ENCODE assay signal across 2 cellular contexts in the genomic region with DNA sequence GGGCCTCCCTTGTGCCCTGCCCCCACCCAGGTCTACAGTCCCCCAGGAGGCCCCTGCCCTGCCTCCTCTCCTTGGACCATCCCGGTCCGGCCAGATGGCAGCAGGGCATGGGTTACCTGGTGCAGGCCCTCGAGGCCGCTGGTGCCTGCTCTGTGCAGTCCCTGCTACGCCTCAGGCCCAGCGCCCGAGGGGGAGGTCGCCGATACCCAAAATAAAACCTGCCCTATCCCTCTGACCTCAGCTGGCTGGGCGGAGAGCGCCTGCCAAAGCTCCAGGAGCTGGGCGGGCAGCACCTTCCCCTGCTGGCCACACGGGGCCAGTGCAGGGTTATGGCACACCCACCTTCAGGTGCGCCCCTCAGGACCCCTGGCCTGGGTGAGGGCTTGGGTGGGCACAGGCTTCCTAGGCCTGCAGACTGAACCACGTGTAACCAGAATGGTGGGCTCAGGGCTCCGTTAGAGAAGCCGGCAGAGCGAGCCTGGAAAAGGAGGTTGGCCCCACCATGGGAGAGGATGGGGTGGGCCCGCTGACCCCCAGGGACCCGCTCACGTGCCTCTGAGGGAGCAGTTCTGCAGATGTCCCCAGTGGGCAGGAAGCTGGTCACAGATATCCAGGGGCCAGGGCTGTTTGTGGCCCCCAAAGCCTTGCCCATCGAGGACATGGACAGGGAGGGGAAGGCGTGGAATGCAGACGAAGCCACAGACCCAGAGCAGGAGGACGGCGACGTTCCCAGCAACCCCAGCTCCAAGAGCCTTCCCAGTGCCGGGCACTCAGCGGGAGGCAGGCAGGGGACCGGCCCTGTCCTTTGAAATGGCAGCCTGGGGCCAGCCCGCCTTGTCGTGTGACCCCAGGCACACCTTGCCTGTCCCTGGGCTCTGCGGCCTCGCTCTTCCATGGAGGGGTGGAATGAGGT.
TF ChIP-seq lines count a peak whose summit lies in the region.

No MANE protein-coding gene starts in this region.

TF ChIP-seq in GM12878, 131 proteins besides CTCF, POLR2A, EP300 and RAD21:
- TF ChIP-seq PML (IDR thresholded peaks at IDR 0.05; ENCODE audit: low read length): peak; percentile 25; the same call in 1 of the 2 replicates
- no peak for TF ChIP-seq ZNF274 (IDR thresholded peaks at IDR 0.05; ENCODE audit: insufficient read depth, insufficient read length)
- TF ChIP-seq NR2F1 (conservative IDR thresholded peaks at IDR 0.05): 0 out of 2 replicates have a peak, but pooled peaks have one; percentile 24
- 0 out of 4 replicates have a peak, but pooled peaks of 1 of the 2 experiments have one; percentile 34 for TF ChIP-seq BHLHE40 (IDR thresholded peaks at IDR 0.05; ENCODE audit: borderline replicate concordance in 1 of 2, low read depth in 2 of 2, low read length in 1 of 2)
- no peak for TF ChIP-seq NKRF (conservative IDR thresholded peaks at IDR 0.05)
- TF ChIP-seq NFYA (IDR thresholded peaks at IDR 0.05; ENCODE audit: borderline replicate concordance, low read depth, low read length): no peak
- TF ChIP-seq SMC3 (IDR thresholded peaks at IDR 0.05; ENCODE audit: borderline replicate concordance, low read length): 0 out of 2 replicates have a peak, but pooled peaks have one; percentile 3
- TF ChIP-seq STAT3 (IDR thresholded peaks at IDR 0.05; ENCODE audit: low read depth, low read length): no peak
- TF ChIP-seq YBX1 (IDR thresholded peaks at IDR 0.05): no peak
- TF ChIP-seq IRF4 (IDR thresholded peaks at IDR 0.05; ENCODE audit: low read depth, low read length): no peak
- TF ChIP-seq, protein P1, sequence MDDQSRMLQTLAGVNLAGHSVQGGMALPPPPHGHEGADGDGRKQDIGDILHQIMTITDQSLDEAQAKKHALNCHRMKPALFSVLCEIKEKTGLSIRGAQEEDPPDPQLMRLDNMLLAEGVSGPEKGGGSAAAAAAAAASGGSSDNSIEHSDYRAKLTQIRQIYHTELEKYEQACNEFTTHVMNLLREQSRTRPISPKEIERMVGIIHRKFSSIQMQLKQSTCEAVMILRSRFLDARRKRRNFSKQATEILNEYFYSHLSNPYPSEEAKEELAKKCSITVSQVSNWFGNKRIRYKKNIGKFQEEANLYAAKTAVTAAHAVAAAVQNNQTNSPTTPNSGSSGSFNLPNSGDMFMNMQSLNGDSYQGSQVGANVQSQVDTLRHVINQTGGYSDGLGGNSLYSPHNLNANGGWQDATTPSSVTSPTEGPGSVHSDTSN (IDR thresholded peaks at IDR 0.05; ENCODE audit: insufficient replicate concordance, low read depth, low read length): no peak
- TF ChIP-seq SRF (IDR thresholded peaks at IDR 0.05; ENCODE audit: low read depth in 2 of 2, low read length in 2 of 2): no peak
- TF ChIP-seq FOXK2 (IDR thresholded peaks at IDR 0.05): no peak
- no peak for TF ChIP-seq BMI1 (IDR thresholded peaks at IDR 0.05; ENCODE audit: borderline replicate concordance)
- no peak for TF ChIP-seq SKIL (IDR thresholded peaks at IDR 0.05; ENCODE audit: low read depth, poor library complexity, severe bottlenecking)
- TF ChIP-seq MTA2 (IDR thresholded peaks at IDR 0.05; ENCODE audit: low read depth): no peak
- no peak for TF ChIP-seq LARP7 (IDR thresholded peaks at IDR 0.05)
- no peak for TF ChIP-seq DPF2 (IDR thresholded peaks at IDR 0.05)

TF ChIP-seq in HepG2, 621 proteins besides CTCF, POLR2A, EP300 and RAD21:
- TF ChIP-seq STAG1 (CRISPR knock-in tag; IDR thresholded peaks at IDR 0.05): peak; percentile 64
- TF ChIP-seq KDM5B (CRISPR knock-in tag; IDR thresholded peaks at IDR 0.05; ENCODE audit: borderline replicate concordance): no peak
- no peak for TF ChIP-seq ZFP1 (CRISPR knock-in tag; IDR thresholded peaks at IDR 0.05)
- TF ChIP-seq ZBTB7A (CRISPR knock-in tag; IDR thresholded peaks at IDR 0.05): peak; percentile 69
- TF ChIP-seq, protein P2, sequence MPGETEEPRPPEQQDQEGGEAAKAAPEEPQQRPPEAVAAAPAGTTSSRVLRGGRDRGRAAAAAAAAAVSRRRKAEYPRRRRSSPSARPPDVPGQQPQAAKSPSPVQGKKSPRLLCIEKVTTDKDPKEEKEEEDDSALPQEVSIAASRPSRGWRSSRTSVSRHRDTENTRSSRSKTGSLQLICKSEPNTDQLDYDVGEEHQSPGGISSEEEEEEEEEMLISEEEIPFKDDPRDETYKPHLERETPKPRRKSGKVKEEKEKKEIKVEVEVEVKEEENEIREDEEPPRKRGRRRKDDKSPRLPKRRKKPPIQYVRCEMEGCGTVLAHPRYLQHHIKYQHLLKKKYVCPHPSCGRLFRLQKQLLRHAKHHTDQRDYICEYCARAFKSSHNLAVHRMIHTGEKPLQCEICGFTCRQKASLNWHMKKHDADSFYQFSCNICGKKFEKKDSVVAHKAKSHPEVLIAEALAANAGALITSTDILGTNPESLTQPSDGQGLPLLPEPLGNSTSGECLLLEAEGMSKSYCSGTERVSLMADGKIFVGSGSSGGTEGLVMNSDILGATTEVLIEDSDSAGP (CRISPR knock-in tag; IDR thresholded peaks at IDR 0.05; ENCODE audit: borderline replicate concordance): 0 out of 2 replicates have a peak, but pooled peaks have one; percentile 31
- 0 out of 2 replicates have a peak, but pooled peaks have one; percentile 15 for TF ChIP-seq EZH2 (conservative IDR thresholded peaks at IDR 0.05; ENCODE audit: low read depth, low read length)
- TF ChIP-seq ZNF652 (CRISPR knock-in tag; IDR thresholded peaks at IDR 0.05; ENCODE audit: borderline replicate concordance, low read depth): no peak
- TF ChIP-seq, protein P3, sequence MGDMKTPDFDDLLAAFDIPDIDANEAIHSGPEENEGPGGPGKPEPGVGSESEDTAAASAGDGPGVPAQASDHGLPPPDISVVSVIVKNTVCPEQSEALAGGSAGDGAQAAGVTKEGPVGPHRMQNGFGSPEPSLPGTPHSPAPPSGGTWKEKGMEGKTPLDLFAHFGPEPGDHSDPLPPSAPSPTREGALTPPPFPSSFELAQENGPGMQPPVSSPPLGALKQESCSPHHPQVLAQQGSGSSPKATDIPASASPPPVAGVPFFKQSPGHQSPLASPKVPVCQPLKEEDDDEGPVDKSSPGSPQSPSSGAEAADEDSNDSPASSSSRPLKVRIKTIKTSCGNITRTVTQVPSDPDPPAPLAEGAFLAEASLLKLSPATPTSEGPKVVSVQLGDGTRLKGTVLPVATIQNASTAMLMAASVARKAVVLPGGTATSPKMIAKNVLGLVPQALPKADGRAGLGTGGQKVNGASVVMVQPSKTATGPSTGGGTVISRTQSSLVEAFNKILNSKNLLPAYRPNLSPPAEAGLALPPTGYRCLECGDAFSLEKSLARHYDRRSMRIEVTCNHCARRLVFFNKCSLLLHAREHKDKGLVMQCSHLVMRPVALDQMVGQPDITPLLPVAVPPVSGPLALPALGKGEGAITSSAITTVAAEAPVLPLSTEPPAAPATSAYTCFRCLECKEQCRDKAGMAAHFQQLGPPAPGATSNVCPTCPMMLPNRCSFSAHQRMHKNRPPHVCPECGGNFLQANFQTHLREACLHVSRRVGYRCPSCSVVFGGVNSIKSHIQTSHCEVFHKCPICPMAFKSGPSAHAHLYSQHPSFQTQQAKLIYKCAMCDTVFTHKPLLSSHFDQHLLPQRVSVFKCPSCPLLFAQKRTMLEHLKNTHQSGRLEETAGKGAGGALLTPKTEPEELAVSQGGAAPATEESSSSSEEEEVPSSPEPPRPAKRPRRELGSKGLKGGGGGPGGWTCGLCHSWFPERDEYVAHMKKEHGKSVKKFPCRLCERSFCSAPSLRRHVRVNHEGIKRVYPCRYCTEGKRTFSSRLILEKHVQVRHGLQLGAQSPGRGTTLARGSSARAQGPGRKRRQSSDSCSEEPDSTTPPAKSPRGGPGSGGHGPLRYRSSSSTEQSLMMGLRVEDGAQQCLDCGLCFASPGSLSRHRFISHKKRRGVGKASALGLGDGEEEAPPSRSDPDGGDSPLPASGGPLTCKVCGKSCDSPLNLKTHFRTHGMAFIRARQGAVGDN (CRISPR knock-in tag; IDR thresholded peaks at IDR 0.05): peak; percentile 36
- no peak for TF ChIP-seq ZNF577 (CRISPR knock-in tag; IDR thresholded peaks at IDR 0.05; ENCODE audit: borderline replicate concordance, low read depth)
- peak; percentile 48; the same call in 1 of the 2 replicates for TF ChIP-seq ZBTB7B (CRISPR knock-in tag; IDR thresholded peaks at IDR 0.05)
- TF ChIP-seq ZSCAN20 (CRISPR knock-in tag; IDR thresholded peaks at IDR 0.05; ENCODE audit: borderline replicate concordance): no peak
- TF ChIP-seq DNMT1 (CRISPR knock-in tag; IDR thresholded peaks at IDR 0.05): no peak
- TF ChIP-seq, protein P4, sequence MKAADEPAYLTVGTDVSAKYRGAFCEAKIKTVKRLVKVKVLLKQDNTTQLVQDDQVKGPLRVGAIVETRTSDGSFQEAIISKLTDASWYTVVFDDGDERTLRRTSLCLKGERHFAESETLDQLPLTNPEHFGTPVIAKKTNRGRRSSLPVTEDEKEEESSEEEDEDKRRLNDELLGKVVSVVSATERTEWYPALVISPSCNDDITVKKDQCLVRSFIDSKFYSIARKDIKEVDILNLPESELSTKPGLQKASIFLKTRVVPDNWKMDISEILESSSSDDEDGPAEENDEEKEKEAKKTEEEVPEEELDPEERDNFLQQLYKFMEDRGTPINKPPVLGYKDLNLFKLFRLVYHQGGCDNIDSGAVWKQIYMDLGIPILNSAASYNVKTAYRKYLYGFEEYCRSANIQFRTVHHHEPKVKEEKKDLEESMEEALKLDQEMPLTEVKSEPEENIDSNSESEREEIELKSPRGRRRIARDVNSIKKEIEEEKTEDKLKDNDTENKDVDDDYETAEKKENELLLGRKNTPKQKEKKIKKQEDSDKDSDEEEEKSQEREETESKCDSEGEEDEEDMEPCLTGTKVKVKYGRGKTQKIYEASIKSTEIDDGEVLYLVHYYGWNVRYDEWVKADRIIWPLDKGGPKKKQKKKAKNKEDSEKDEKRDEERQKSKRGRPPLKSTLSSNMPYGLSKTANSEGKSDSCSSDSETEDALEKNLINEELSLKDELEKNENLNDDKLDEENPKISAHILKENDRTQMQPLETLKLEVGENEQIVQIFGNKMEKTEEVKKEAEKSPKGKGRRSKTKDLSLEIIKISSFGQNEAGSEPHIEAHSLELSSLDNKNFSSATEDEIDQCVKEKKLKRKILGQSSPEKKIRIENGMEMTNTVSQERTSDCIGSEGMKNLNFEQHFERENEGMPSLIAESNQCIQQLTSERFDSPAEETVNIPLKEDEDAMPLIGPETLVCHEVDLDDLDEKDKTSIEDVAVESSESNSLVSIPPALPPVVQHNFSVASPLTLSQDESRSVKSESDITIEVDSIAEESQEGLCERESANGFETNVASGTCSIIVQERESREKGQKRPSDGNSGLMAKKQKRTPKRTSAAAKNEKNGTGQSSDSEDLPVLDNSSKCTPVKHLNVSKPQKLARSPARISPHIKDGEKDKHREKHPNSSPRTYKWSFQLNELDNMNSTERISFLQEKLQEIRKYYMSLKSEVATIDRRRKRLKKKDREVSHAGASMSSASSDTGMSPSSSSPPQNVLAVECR (CRISPR knock-in tag; IDR thresholded peaks at IDR 0.05; ENCODE audit: borderline replicate concordance): no peak
- TF ChIP-seq ZBTB46 (CRISPR knock-in tag; IDR thresholded peaks at IDR 0.05; ENCODE audit: borderline replicate concordance): no peak
